Comparison of ENCODE assay signal across 8 cellular contexts in genomic region chr12:29148958-29149690, GRCh38. TPM values are rescaled to one million over a fixed set of nuclear protein-coding genes. Genes with fewer than 3 reads are reported as not detected.
DNase-seq lines count a peak whose midpoint lies in the region; ATAC-seq and TF ChIP-seq lines count a peak whose summit lies in the region.

Gene FAR2, plus strand, starts transcription at chr12:29149278. Its CDS starts 121,172 bp downstream, at chr12:29270450.

- peaks cover 39% of the 10 kb centered on the region for H3K4me1 Mint-ChIP-seq in activated naive CD4-positive, alpha-beta T cell treated with anti-CD3 and anti-CD28 coated beads, Interleukin-2, amount 50 U/mL, for 24 hours
- peaks cover 8% of the 10 kb centered on the region for H3K4me1 Mint-ChIP-seq in glutamatergic neuron (ENCODE audit: low read depth, unreplicated experiment)

- 0 out of 2 replicates have a peak, but pooled peaks cover 3% of the 10 kb centered on the region for H3K9me3 ChIP-seq in SJCRH30 (replicated peaks)

- no peaks in the 10 kb centered on the region for H3K36me3 ChIP-seq in SJCRH30

- peak within 1 kb of the TSS; percentile 79 for H3K27ac ChIP-seq in SJCRH30

- no peaks in the 10 kb centered on the region for H3K27me3 ChIP-seq in SJCRH30

- H3K4me3 ChIP-seq in SJCRH30, result peak within 1 kb of the TSS; percentile 74

- H3K9me3 Mint-ChIP-seq in activated naive CD4-positive, alpha-beta T cell treated with anti-CD3 and anti-CD28 coated beads, Interleukin-2, amount 50 U/mL, for 24 hours, result no peaks in the 10 kb centered on the region
- peaks cover 2% of the 10 kb centered on the region for H3K9me3 Mint-ChIP-seq in glutamatergic neuron (ENCODE audit: unreplicated experiment)

- peaks cover 10% of the 10 kb centered on the region; the same call in 1 of the 2 replicates for H3K4me1 ChIP-seq in SJCRH30

- peak; percentile 42 for ATAC-seq in HG03066 (IDR thresholded peaks at IDR 0.05; ENCODE audit: low read depth, unreplicated experiment)
- ATAC-seq in omental fat pad (ENCODE audit: low FRiP score), result peak; percentile 71

- H3K27me3 Mint-ChIP-seq in activated naive CD4-positive, alpha-beta T cell treated with anti-CD3 and anti-CD28 coated beads, Interleukin-2, amount 50 U/mL, for 24 hours, result no peaks in the 10 kb centered on the region
- H3K27me3 Mint-ChIP-seq in glutamatergic neuron (ENCODE audit: unreplicated experiment), result peaks cover 4% of the 10 kb centered on the region

- no peaks in the 10 kb centered on the region for H3K36me3 Mint-ChIP-seq in activated naive CD4-positive, alpha-beta T cell treated with anti-CD3 and anti-CD28 coated beads, Interleukin-2, amount 50 U/mL, for 24 hours
- H3K36me3 Mint-ChIP-seq in glutamatergic neuron (ENCODE audit: unreplicated experiment), result peaks cover 4% of the 10 kb centered on the region

- peak; percentile 50 for DNase-seq in NCI-H82 (lab: John Stamatoyannopoulos, UW)
- no peak for DNase-seq in NCI-H82 treated with DMSO at 0.1 percent for 48 hours (lab: John Stamatoyannopoulos, UW; ENCODE audit: unreplicated experiment)
- DNase-seq in SJCRH30, result peak; percentile 49 to 63
- DNase-seq in glutamatergic neuron, result peak; percentile 64
- no peak for DNase-seq in omental fat pad (ENCODE audit: low spot score)
- no peak for DNase-seq in ureter (ENCODE audit: low spot score)

- peak within 1 kb of the TSS; percentile 85 for H3K27ac Mint-ChIP-seq in activated naive CD4-positive, alpha-beta T cell treated with anti-CD3 and anti-CD28 coated beads, Interleukin-2, amount 50 U/mL, for 24 hours
- H3K27ac Mint-ChIP-seq in glutamatergic neuron (ENCODE audit: unreplicated experiment), result peak within 1 kb of the TSS; percentile 39

- H3K4me3 Mint-ChIP-seq in activated naive CD4-positive, alpha-beta T cell treated with anti-CD3 and anti-CD28 coated beads, Interleukin-2, amount 50 U/mL, for 24 hours, result peak within 1 kb of the TSS; percentile 92
- peak within 1 kb of the TSS; percentile 95 for H3K4me3 Mint-ChIP-seq in glutamatergic neuron (ENCODE audit: unreplicated experiment)

- TF ChIP-seq CTCF in glutamatergic neuron (IDR thresholded peaks at IDR 0.05; ENCODE audit: partially characterized antibody, unreplicated experiment), result no peak
- no peak for TF ChIP-seq CTCF in omental fat pad (IDR thresholded peaks at IDR 0.05)

RNA-seq across cellular contexts. Expression of gene FAR2, which starts in this region (rescaled TPM):
- total RNA-seq in SJCRH30 (2014; rRNA removed; shearing (Covaris generic)), result 12.6 and 19.1 TPM in 2 replicates
- 6.9 TPM for total RNA-seq in glutamatergic neuron (ENCODE audit: unreplicated experiment)
- total RNA-seq in omental fat pad, result 10 to 100 TPM in 3 of 4 donors, 1 to 10 TPM in 1; 4.5 to 25.4 (median 18.7) TPM
- 10.1 TPM for total RNA-seq in ureter

Comparison
In these comparisons a context has a peak if more than half of its experiments do, and no peak if none do; other contexts are left out.
1. DNase-seq: peak in NCI-H82 (single experiment), SJCRH30 (2 of 2) and glutamatergic neuron (single experiment); none in NCI-H82 treated with DMSO at 0.1 percent for 48 hours (single experiment), omental fat pad (single experiment) and ureter (single experiment).